ENCODE assay signal across 8 cellular contexts in genomic region chr20:35952480-35953410, GRCh38. TPM values are rescaled to one million over a fixed set of nuclear protein-coding genes. Genes with fewer than 3 reads are reported as not detected.
A peak's percentile ranks its signal among the peaks of the same experiment; 100 is the strongest.
DNase-seq lines count a peak whose midpoint lies in the region; ATAC-seq and TF ChIP-seq lines count a peak whose summit lies in the region.

No MANE protein-coding gene starts in this region.

- H3K4me3 Mint-ChIP-seq in nephron = peak overlapping the region; percentile 100

- TF ChIP-seq CTCF in heart left ventricle (IDR thresholded peaks at IDR 0.05) (no peak), nephron (IDR thresholded peaks at IDR 0.05; ENCODE audit: unreplicated experiment in 3 of 3) (no peak)

- no peak for TF ChIP-seq POLR2A in heart left ventricle (IDR thresholded peaks at IDR 0.05)

- H3K27me3 ChIP-seq in heart left ventricle (no peaks in the 10 kb centered on the region), endocrine pancreas (ENCODE audit: control insufficient read depth, insufficient read depth, low read length) (no peaks in the 10 kb centered on the region)

- DNase-seq in heart left ventricle (no peak), Right ventricle myocardium inferior (ENCODE audit: missing footprints) (no peak), SIG-M5 treated with dmso at 0.1 percent for 504 hours (lab: John Stamatoyannopoulos, UW; ENCODE audit: unreplicated experiment) (peak; percentile 81), germinal center (ENCODE audit: low spot score) (no peak), UCSD-AML1 (lab: John Stamatoyannopoulos, UW; ENCODE audit: unreplicated experiment) (no peak), NCI-H226 (no peak)

- H3K9me3 ChIP-seq in heart left ventricle (no peaks in the 10 kb centered on the region), endocrine pancreas (ENCODE audit: control insufficient read depth, low read length) (no peaks in the 10 kb centered on the region)

- peaks cover 0 to 22% (median 8%) of the 10 kb centered on the region in 9 donors for H3K36me3 ChIP-seq in heart left ventricle
- H3K36me3 ChIP-seq in endocrine pancreas (ENCODE audit: control insufficient read depth, insufficient read depth, low read length) = no peaks in the 10 kb centered on the region

- ATAC-seq in heart left ventricle = no peak
- ATAC-seq in Right ventricle myocardium inferior = no peak

- H3K27me3 Mint-ChIP-seq in nephron (ENCODE audit: low read depth) = no peaks in the 10 kb centered on the region

- H3K36me3 Mint-ChIP-seq in nephron (ENCODE audit: low read depth) = peaks cover 13% of the 10 kb centered on the region

- peaks cover 12% of the 10 kb centered on the region for H3K4me1 Mint-ChIP-seq in nephron

- WGBS in heart left ventricle, 4 donors = 48 to 59% (median 51%) methylated on average over 7 of the region's 7 CpGs

- H3K9ac ChIP-seq in endocrine pancreas (ENCODE audit: control insufficient read depth, insufficient read depth, low read length) = peak overlapping the region; percentile 78

- H3K27ac ChIP-seq in heart left ventricle = peak overlapping the region; percentile 95 to 100 (median 97)

- H3K4me3 ChIP-seq in heart left ventricle (peak overlapping the region; percentile 69 to 96 (median 84)), endocrine pancreas (ENCODE audit: control insufficient read depth, insufficient read depth, low read length) (peak overlapping the region; percentile 84)

- H3K9me3 Mint-ChIP-seq in nephron = no peaks in the 10 kb centered on the region

- H3K4me1 ChIP-seq in heart left ventricle = peaks cover 4 to 32% (median 23%) of the 10 kb centered on the region in 12 donors
- peaks cover 6% of the 10 kb centered on the region for H3K4me1 ChIP-seq in endocrine pancreas (ENCODE audit: control insufficient read depth, insufficient read depth, low read length)

- H3K27ac Mint-ChIP-seq in nephron = peak overlapping the region; percentile 97 to 99 (median 98)

- intact Hi-C loops in heart left ventricle (cut with DNase I) = loop anchor here in 1 of 10 donors (5.0 kb wide), 1 partner anchor 100 kb away; no protein-coding TSS in a partner anchor
- intact Hi-C loops in Right ventricle myocardium inferior (cut with DNase I) = no loop called here

RNA-seq across cellular contexts. Expression of gene SCAND1, which starts 1.6 kb away (rescaled TPM):
- 100 to 1,000 TPM in 2 of 9 donors, 10 to 100 TPM in 7; 30.8 to 106 (median 50.5) TPM for total RNA-seq in heart left ventricle
- 100 to 1,000 TPM in 1 of 2 donors, 10 to 100 TPM in 1; 88.5 to 133 TPM for polyA plus RNA-seq in heart left ventricle
- total RNA-seq in Right ventricle myocardium inferior = 44.8 TPM

RNA-seq across cellular contexts. Expression of gene CNBD2, which starts 15.6 kb away (rescaled TPM):
- 1 to 10 TPM in 8 of 9 donors, not detected in 1; 1.4 to 5.9 (median 3.6) TPM for total RNA-seq in heart left ventricle
- polyA plus RNA-seq in heart left ventricle = 1 to 10 TPM; 3.0 to 7.7 TPM
- 3.5 TPM for total RNA-seq in Right ventricle myocardium inferior
